In the genomic region with DNA sequence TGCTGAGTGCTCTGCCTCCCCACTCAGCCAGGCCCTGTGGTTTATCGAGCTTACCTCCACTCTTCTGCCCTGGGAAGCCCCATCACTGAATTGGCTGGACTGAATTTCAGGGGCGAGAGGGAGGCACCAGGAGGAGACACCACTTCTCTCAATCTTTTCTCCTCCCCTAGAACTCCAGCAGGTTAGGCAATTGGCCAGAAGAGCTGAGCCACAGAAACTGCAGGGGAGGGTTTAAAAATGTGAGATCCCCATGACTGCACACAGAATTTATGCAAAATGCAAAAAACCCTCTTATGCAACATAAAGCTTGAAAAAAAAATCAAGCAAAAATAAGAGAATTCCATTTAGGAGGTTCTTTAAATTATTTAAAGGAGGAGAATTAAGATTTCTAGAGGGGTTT, we compare ENCODE assay signal across 1 cellular context.
TF ChIP-seq lines count a peak whose summit lies in the region.

No MANE protein-coding gene starts in this region.

TF ChIP-seq in GM12878, 131 proteins besides CTCF, POLR2A, EP300 and RAD21:
- TF ChIP-seq RUNX3 (IDR thresholded peaks at IDR 0.05; ENCODE audit: low read length) (0 out of 2 replicates have a peak, but pooled peaks have one; percentile 25), BCL11A (IDR thresholded peaks at IDR 0.05; ENCODE audit: low read depth, low read length) (no peak)
